In genomic region chr7:142793156-142793555, GRCh38 we compare ENCODE assay signal across 20 cellular contexts. TPM values are rescaled to one million over a fixed set of nuclear protein-coding genes. Genes with fewer than 3 reads are reported as not detected.
DNase-seq lines count a peak whose midpoint lies in the region; ATAC-seq lines count a peak whose summit lies in the region.
"Had no signal": no experiment of that assay in that cellular context is flagged by ENCODE, and none has a peak within 500 bp of the region (broad histone marks: within the 10 kb centered on the region; RNA-seq: fewer than 3 reads in every experiment).

No MANE protein-coding gene starts in this region.

- H3K27ac ChIP-seq in CD4-positive, alpha-beta memory T cell (ENCODE audit: low read depth, low read length) = peak overlapping the region; percentile 99
- H3K27ac ChIP-seq: neural progenitor cell, suprapubic skin had no signal

- ATAC-seq in memory B cell (ENCODE audit: low read depth) = no peak
- no peak for ATAC-seq in GM19324 (IDR thresholded peaks at IDR 0.05; ENCODE audit: low FRiP score, unreplicated experiment)

- H3K36me3 ChIP-seq in CD4-positive, alpha-beta memory T cell (ENCODE audit: insufficient read depth, low read length) = peaks cover 16% of the 10 kb centered on the region
- H3K36me3 ChIP-seq: neural progenitor cell, suprapubic skin had no signal

- H3K9me3 ChIP-seq in CD4-positive, alpha-beta memory T cell (ENCODE audit: control insufficient read depth in 1 of 2, low read length in 2 of 2) = no peaks in the 10 kb centered on the region
- H3K9me3 ChIP-seq: suprapubic skin had no signal

- H3K27me3 ChIP-seq in CD4-positive, alpha-beta memory T cell (ENCODE audit: insufficient read depth, low read length) = no peaks in the 10 kb centered on the region

- peaks cover 0 to 9% (median 2%) of the 10 kb centered on the region in 8 donors for H3K9me3 Mint-ChIP-seq in CD4-positive, alpha-beta memory T cell
- no peaks in the 10 kb centered on the region for H3K9me3 Mint-ChIP-seq in activated naive CD8-positive, alpha-beta T cell (ENCODE audit: low read depth)
- H3K9me3 Mint-ChIP-seq in memory B cell = no peaks in the 10 kb centered on the region

- H3K4me3 Mint-ChIP-seq in CD4-positive, alpha-beta memory T cell = peak overlapping the region; percentile 73 to 100 (median 97)
- H3K4me3 Mint-ChIP-seq in activated naive CD8-positive, alpha-beta T cell = peak overlapping the region; percentile 99
- H3K4me3 Mint-ChIP-seq in memory B cell = no peak overlapping the region
- H3K4me3 Mint-ChIP-seq: neural progenitor cell had no signal

- peak overlapping the region; percentile 95 to 100 (median 99) for H3K27ac Mint-ChIP-seq in CD4-positive, alpha-beta memory T cell
- peak overlapping the region; percentile 99 for H3K27ac Mint-ChIP-seq in activated naive CD8-positive, alpha-beta T cell
- H3K27ac Mint-ChIP-seq in memory B cell = peak overlapping the region; percentile 98
- H3K27ac Mint-ChIP-seq: neural progenitor cell had no signal

- peaks cover 43% of the 10 kb centered on the region for H3K4me1 ChIP-seq in CD4-positive, alpha-beta memory T cell (ENCODE audit: insufficient read depth, low read length)

- intact Hi-C loops in CD4-positive, alpha-beta memory T cell (cut with micrococcal nuclease) = no loop called here

- DNase-seq in CD4-positive, alpha-beta memory T cell = peak in 1 of 5 donors; percentile 9
- DNase-seq in HT1080 (ENCODE audit: low read depth) (peak; percentile 38), memory B cell (ENCODE audit: low spot score in 2 of 2) (no peak), DMS53 (lab: John Stamatoyannopoulos, UW) (no peak), NOMO-1 treated with DMSO at 0.1 percent for 48 hours (lab: John Stamatoyannopoulos, UW; ENCODE audit: unreplicated experiment) (no peak)
- DNase-seq: activated CD4-positive, alpha-beta T cell treated with anti-CD3 and anti-CD28 coated beads, Interleukin-2, amount 50 U/mL, for 4 hours; C1 segment of cervical spinal cord; cerebellar nuclear complex; DMS79 treated with DMSO at 0.1 percent for 48 hours; NCI-H146; NCI-H226; SHP77 had no signal

- peaks cover 67 to 78% of the 10 kb centered on the region in 2 donors for H3K36me3 Mint-ChIP-seq in CD4-positive, alpha-beta memory T cell
- peaks cover 30% of the 10 kb centered on the region for H3K36me3 Mint-ChIP-seq in activated naive CD8-positive, alpha-beta T cell
- H3K36me3 Mint-ChIP-seq in memory B cell = peaks cover 5% of the 10 kb centered on the region
- H3K36me3 Mint-ChIP-seq: neural progenitor cell had no signal

- H3K4me3 ChIP-seq in CD4-positive, alpha-beta memory T cell (ENCODE audit: low read length in 2 of 2) = no peak overlapping the region
- H3K4me3 ChIP-seq: lung, neural progenitor cell, suprapubic skin had no signal

- no peaks in the 10 kb centered on the region for H3K27me3 Mint-ChIP-seq in CD4-positive, alpha-beta memory T cell
- no peaks in the 10 kb centered on the region for H3K27me3 Mint-ChIP-seq in activated naive CD8-positive, alpha-beta T cell
- H3K27me3 Mint-ChIP-seq in memory B cell = no peaks in the 10 kb centered on the region

- CTCF ChIA-PET in CD4-positive, alpha-beta memory T cell (lab: Charles Lee; ENCODE audit: partially characterized antibody) = interaction anchor here (21.7 kb wide), 1 partner anchor 18 kb away, joined by 623 read pairs; no protein-coding TSS in a partner anchor

- POLR2A ChIA-PET in CD4-positive, alpha-beta memory T cell (lab: Charles Lee; ENCODE audit: partially characterized antibody) = interaction anchor here (0.8 to 31.0 kb wide), 15 partner anchors 3 to 588 kb away, joined by 3 to 6843 read pairs (median 8); partner anchors contain the start of genes EPHB6 and ZYX

- H3K4me1 Mint-ChIP-seq in CD4-positive, alpha-beta memory T cell = peaks cover 27 to 68% (median 40%) of the 10 kb centered on the region in 4 donors
- peaks cover 40% of the 10 kb centered on the region for H3K4me1 Mint-ChIP-seq in activated naive CD8-positive, alpha-beta T cell (ENCODE audit: low read depth)
- H3K4me1 Mint-ChIP-seq in memory B cell = peaks cover 57% of the 10 kb centered on the region

RNA-seq across cellular contexts. Expression of gene PRSS2, which starts 22.4 kb away (rescaled TPM):
- not detected for total RNA-seq in CD4-positive, alpha-beta memory T cell
- not detected for polyA plus RNA-seq in CD4-positive, alpha-beta memory T cell
- not detected in 2 replicates for total RNA-seq in HT1080 (2014; rRNA removed; shearing (Covaris generic))
- polyA plus RNA-seq in HT1080 (2015; cell fraction: cytosol; rRNA removed) = not detected in 2 replicates
- not detected in 2 replicates for polyA plus RNA-seq in HT1080 (2015; cell fraction: nucleus; rRNA removed)
- total RNA-seq: endothelial cell of umbilical vein, frontal cortex, renal cortical epithelial cell, suprapubic skin had no signal

RNA-seq across cellular contexts. Expression of gene PRSS1, which starts 43.9 kb away (rescaled TPM):
- total RNA-seq in CD4-positive, alpha-beta memory T cell = under 1 TPM in 1 of 2 experiments, not detected in 1; 0.44 TPM
- polyA plus RNA-seq in CD4-positive, alpha-beta memory T cell = not detected
- not detected in 2 replicates for total RNA-seq in HT1080 (2014; rRNA removed; shearing (Covaris generic))
- polyA plus RNA-seq in HT1080 (2015; cell fraction: cytosol; rRNA removed) = not detected in 2 replicates
- polyA plus RNA-seq in HT1080 (2015; cell fraction: nucleus; rRNA removed) = not detected in 2 replicates
- total RNA-seq: endothelial cell of umbilical vein, frontal cortex, renal cortical epithelial cell, suprapubic skin had no signal
- polyA plus RNA-seq: endothelial cell of umbilical vein had no signal
